9 cellular contexts compared by ENCODE assay signal in the genomic region with DNA sequence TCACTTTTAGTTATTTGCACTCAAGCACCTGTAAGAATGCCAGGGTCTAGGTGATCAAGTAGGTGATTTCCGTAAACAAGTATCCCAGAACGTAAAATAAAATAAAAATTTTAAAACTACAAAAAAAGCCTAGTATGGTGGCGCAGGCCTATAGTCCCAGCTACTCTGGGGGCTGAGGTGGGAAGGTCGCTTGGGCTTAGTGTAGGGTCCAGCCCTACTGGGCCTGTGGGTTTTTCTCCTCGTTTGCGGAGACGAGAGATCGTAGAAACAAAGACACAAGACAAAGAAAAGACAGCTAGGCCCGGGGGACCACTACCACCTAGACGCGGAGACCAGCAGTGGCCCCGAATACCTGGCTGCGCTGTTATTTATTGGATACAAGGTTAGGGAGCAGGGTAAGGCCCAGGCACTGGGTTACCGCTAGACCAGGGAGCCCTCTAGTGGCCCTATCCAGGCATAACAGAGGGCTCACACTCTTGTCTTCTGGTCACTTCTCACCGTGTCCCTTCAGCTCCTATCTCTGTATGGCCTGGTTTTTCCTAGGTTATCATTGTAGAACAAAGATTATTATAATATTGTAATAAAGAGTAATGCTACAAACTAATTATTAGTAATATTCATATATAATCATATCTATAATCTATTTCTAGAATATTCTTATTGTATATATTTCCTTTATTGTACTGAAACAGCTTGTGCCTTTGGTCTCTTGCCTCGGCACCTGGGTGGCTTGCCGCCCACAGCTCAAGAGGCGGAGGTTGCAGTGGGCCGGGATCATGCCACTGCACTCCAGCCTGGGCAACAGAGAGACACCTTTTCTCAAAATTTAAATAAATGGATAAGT. TPM values are rescaled to one million over a fixed set of nuclear protein-coding genes. Genes with fewer than 3 reads are reported as not detected.
DNase-seq lines count a peak whose midpoint lies in the region; ATAC-seq, FAIRE-seq and TF ChIP-seq lines count a peak whose summit lies in the region.
"Had no signal": no experiment of that assay in that cellular context is flagged by ENCODE, and none has a peak within 500 bp of the region (broad histone marks: within the 10 kb centered on the region; RNA-seq: fewer than 3 reads in every experiment).

No MANE protein-coding gene starts in this region.

- TF ChIP-seq CTCF in dorsolateral prefrontal cortex (IDR thresholded peaks at IDR 0.05 in 54 of 56, conservative IDR thresholded peaks at IDR 0.05 in 2 of 56; ENCODE audit: low read depth in 1 of 56, partially characterized antibody in 56 of 56) (peak; percentile 17 to 73 (median 57)), thoracic aorta (IDR thresholded peaks at IDR 0.05) (peak; percentile 21)

- FAIRE-seq in GM18507 (lab: Jason Lieb, UNC): peak; percentile 61

- no peaks in the 10 kb centered on the region for H3K9me3 ChIP-seq in thoracic aorta

- H3K4me1 ChIP-seq in thoracic aorta (ENCODE audit: control insufficient read depth in 1 of 2, low read depth in 2 of 2): no peaks in the 10 kb centered on the region

- intact Hi-C loops in dorsolateral prefrontal cortex (cut with DNase I): no loop called here

- H3K27me3 ChIP-seq in dorsolateral prefrontal cortex: peaks cover 0 to 70% (median 14%) of the 10 kb centered on the region in 45 donors
- H3K27me3 ChIP-seq in thoracic aorta (replicated peaks; ENCODE audit: insufficient read depth): no peaks in the 10 kb centered on the region

- no peak overlapping the region for H3K4me3 ChIP-seq in dorsolateral prefrontal cortex
- H3K4me3 ChIP-seq in thoracic aorta: no peak overlapping the region

- ATAC-seq in thoracic aorta (ENCODE audit: insufficient number of reproducible peaks, low FRiP score, low read depth): no peak

- H3K36me3 ChIP-seq in thoracic aorta: no peaks in the 10 kb centered on the region

- H3K27ac ChIP-seq in dorsolateral prefrontal cortex: no peak overlapping the region
- no peak overlapping the region for H3K27ac ChIP-seq in thoracic aorta

- peak; percentile 18 for DNase-seq in AG08395 (ENCODE audit: low spot score)
- DNase-seq in GM18507 (ENCODE audit: extremely low spot score, insufficient read length, low read depth): no peak
- DNase-seq in MV-4-11 (lab: John Stamatoyannopoulos, UW): peak; percentile 3
- DNase-seq in activated CD4-positive, alpha-beta T cell treated with anti-CD3 and anti-CD28 coated beads for 1 hour: peak; percentile 7
- DNase-seq in dorsolateral prefrontal cortex: peak in 9 of 10 donors; percentile 15 to 52 (median 45)
- DNase-seq in mucosa of gallbladder (ENCODE audit: low spot score): peak; percentile 51
- no peak for DNase-seq in thoracic aorta (ENCODE audit: low spot score)
- DNase-seq in GM19240 (ENCODE audit: insufficient read length, low spot score): no peak

RNA-seq across cellular contexts. Expression of gene SAGE1, which starts 38.4 kb away (rescaled TPM):
- 1 to 10 TPM in 2 of 120 experiments, under 1 TPM in 29, not detected in 89; 0.14 to 1.3 (median 0.32) TPM for total RNA-seq in dorsolateral prefrontal cortex
- not detected for total RNA-seq in mucosa of gallbladder
- not detected for total RNA-seq in thoracic aorta
- total RNA-seq: mononuclear cell had no signal

RNA-seq across cellular contexts. Expression of gene CT45A10, which starts 38.6 kb away (rescaled TPM):
- total RNA-seq in dorsolateral prefrontal cortex: 1 to 10 TPM in 22 of 120 experiments, under 1 TPM in 4, not detected in 94; 0.60 to 4.9 (median 1.9) TPM
- total RNA-seq in mucosa of gallbladder: not detected
- not detected for total RNA-seq in thoracic aorta
- total RNA-seq: mononuclear cell had no signal

RNA-seq across cellular contexts. Expression of gene MMGT1, which starts 41.9 kb away (rescaled TPM):
- total RNA-seq in dorsolateral prefrontal cortex: 10 to 100 TPM; 16.6 to 29.1 (median 22.9) TPM
- total RNA-seq in mucosa of gallbladder: 28.1 TPM
- total RNA-seq in thoracic aorta: 10 to 100 TPM; 26.3 to 30.3 TPM

RNA-seq across cellular contexts. Expression of gene SLC9A6, which starts 53.4 kb away (rescaled TPM):
- 100 to 1,000 TPM in 27 of 120 experiments, 10 to 100 TPM in 93; 39.0 to 123 (median 88.4) TPM for total RNA-seq in dorsolateral prefrontal cortex
- 13.3 TPM for total RNA-seq in mucosa of gallbladder
- total RNA-seq in thoracic aorta: 10 to 100 TPM; 13.9 to 14.9 TPM

Comparison
In these comparisons a context has a peak if more than half of its experiments do, and no peak if none do; other contexts are left out.
1. DNase-seq: peak in AG08395 (single experiment), MV-4-11 (single experiment), activated CD4-positive, alpha-beta T cell treated with anti-CD3 and anti-CD28 coated beads for 1 hour (single experiment), dorsolateral prefrontal cortex (9 of 10) and mucosa of gallbladder (single experiment); none in GM18507 (single experiment), thoracic aorta (single experiment) and GM19240 (single experiment).